Comparison of ENCODE assay signal across 25 cellular contexts in the genomic region with DNA sequence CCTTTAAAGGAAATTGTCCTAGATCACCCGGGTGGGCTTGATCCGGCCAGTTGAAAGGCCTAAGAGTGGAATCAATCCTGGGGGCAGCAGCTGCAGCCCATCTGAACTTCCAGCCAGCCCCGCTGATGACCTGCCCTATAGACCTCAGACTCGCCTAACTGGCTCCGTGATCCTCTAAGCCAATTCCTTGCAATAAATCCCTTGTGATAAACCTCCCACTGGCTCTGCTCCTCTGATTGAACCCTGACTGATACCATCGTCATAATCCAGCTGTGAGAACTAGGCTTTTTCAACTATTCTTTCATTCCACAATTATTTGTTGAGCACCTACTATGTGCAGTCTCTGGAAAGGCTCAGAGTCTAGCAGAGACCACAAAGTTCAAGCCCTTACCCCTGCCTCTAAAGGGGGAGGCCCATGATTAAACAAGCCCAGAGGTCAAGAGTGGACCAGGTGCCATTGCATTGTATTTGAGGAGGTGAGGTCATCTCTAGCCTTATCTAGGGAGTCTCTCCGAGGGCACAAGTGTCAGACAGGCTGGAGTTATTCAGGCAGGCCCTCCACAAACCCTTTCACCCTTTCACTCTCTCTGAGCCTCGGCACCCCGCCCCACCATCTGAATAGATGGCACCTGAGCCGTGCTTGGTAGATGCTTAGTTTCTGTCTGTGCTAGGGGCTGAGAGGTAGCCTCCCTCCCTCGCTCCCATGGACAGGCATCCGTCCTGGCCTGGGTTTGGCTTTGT. TPM values are rescaled to one million over a fixed set of nuclear protein-coding genes. Genes with fewer than 3 reads are reported as not detected.
DNase-seq lines count a peak whose midpoint lies in the region; ATAC-seq and TF ChIP-seq lines count a peak whose summit lies in the region.
"Had no signal": no experiment of that assay in that cellular context is flagged by ENCODE, and none has a peak within 500 bp of the region (broad histone marks: within the 10 kb centered on the region; RNA-seq: fewer than 3 reads in every experiment).

No MANE protein-coding gene starts in this region.

- DNase-seq in NCI-H82 (lab: John Stamatoyannopoulos, UW) (peak; percentile 19), NCI-H82 treated with DMSO at 0.1 percent for 48 hours (lab: John Stamatoyannopoulos, UW; ENCODE audit: unreplicated experiment) (no peak), osteoblast (ENCODE audit: insufficient read length, low spot score, missing footprints) (peak; percentile 58), testis (no peak), T-helper 2 cell (no peak), left lung (no peak), foreskin fibroblast (no peak)
- DNase-seq: ACHN, DMS53, GDM1, H7, NCI-H1092 treated with DMSO at 0.1 percent for 48 hours, NCI-H1436 treated with DMSO at 0.1 percent for 48 hours, NCI-H1930, NCI-H69 had no signal

- ATAC-seq in esophagus mucosa (peak; percentile 72), left lung (no peak)
- ATAC-seq: Right ventricle myocardium inferior had no signal

- H3K27me3 ChIP-seq in osteoblast (ENCODE audit: insufficient read depth, low read length): no peaks in the 10 kb centered on the region
- H3K27me3 ChIP-seq in testis: no peaks in the 10 kb centered on the region
- H3K27me3 ChIP-seq in left lung: no peaks in the 10 kb centered on the region

- 85 to 86% methylated on average over 10 to 12 of the region's 12 CpGs for WGBS in testis, 2 donors

- no peak overlapping the region for H3K27ac ChIP-seq in osteoblast (ENCODE audit: low read depth, low read length)
- H3K27ac ChIP-seq in testis: no peak overlapping the region
- H3K27ac ChIP-seq in left lung: no peak overlapping the region
- H3K27ac ChIP-seq: 22Rv1, C4-2B, HL-60, KMS-11 had no signal

- no peak for TF ChIP-seq CTCF in osteoblast (IDR thresholded peaks at IDR 0.05; ENCODE audit: extremely low read depth, low read depth, low read length)
- no peak for TF ChIP-seq CTCF in testis (IDR thresholded peaks at IDR 0.05)
- TF ChIP-seq CTCF in left lung (IDR thresholded peaks at IDR 0.05): no peak
- no peak for TF ChIP-seq CTCF in foreskin fibroblast (IDR thresholded peaks at IDR 0.05; ENCODE audit: low read depth, low read length)

- H3K36me3 ChIP-seq in osteoblast (ENCODE audit: insufficient read depth, low read length) (no peaks in the 10 kb centered on the region), testis (ENCODE audit: low read depth, missing control alignments) (no peaks in the 10 kb centered on the region), left lung (no peaks in the 10 kb centered on the region)

- no peaks in the 10 kb centered on the region for H3K9me3 ChIP-seq in osteoblast (ENCODE audit: low read depth, low read length)
- no peaks in the 10 kb centered on the region for H3K9me3 ChIP-seq in testis
- no peaks in the 10 kb centered on the region for H3K9me3 ChIP-seq in left lung

- no peak overlapping the region for H2AFZ ChIP-seq in osteoblast (ENCODE audit: low read length)

- H3K4me1 ChIP-seq in osteoblast (ENCODE audit: insufficient read depth, low read length): peaks cover 18% of the 10 kb centered on the region
- no peaks in the 10 kb centered on the region for H3K4me1 ChIP-seq in testis
- H3K4me1 ChIP-seq in left lung: no peaks in the 10 kb centered on the region

- H4K20me1 ChIP-seq in osteoblast (ENCODE audit: insufficient read depth, low read length): no peaks in the 10 kb centered on the region

- TF ChIP-seq POLR2A in testis (IDR thresholded peaks at IDR 0.05): no peak

- H3K79me2 ChIP-seq in osteoblast (ENCODE audit: insufficient read depth, low read length): no peaks in the 10 kb centered on the region

- H3K4me2 ChIP-seq in osteoblast (ENCODE audit: insufficient read depth, low read length): no peak overlapping the region
- H3K4me2 ChIP-seq: KMS-11 had no signal

- H3K4me3 ChIP-seq in osteoblast (ENCODE audit: insufficient read depth, low read length): no peak overlapping the region
- H3K4me3 ChIP-seq in testis: no peak overlapping the region
- H3K4me3 ChIP-seq in left lung: no peak overlapping the region
- no peak overlapping the region for H3K4me3 ChIP-seq in foreskin fibroblast (ENCODE audit: low read depth in 1 of 2, low read length in 2 of 2)

- intact Hi-C loops in testis (cut with DNase I; ENCODE audit: low total_unique reads): no loop called here
- intact Hi-C loops in left lung (cut with DNase I): no loop called here

RNA-seq across cellular contexts. Expression of a gene that starts 20.5 kb away (rescaled TPM):
- total RNA-seq in esophagus mucosa (6.4 TPM), osteoblast (1.2 and 1.8 TPM in 2 replicates), testis (under 1 TPM; 0.39 to 0.99 TPM), left lung (under 1 TPM; 0.08 to 0.67 TPM)
- polyA plus RNA-seq in testis (ENCODE audit: insufficient read depth, low read depth, low replicate concordance): 0.34 TPM
- total RNA-seq: CD8-positive, alpha-beta memory T cell; HT-29; NCI-H460; Right ventricle myocardium inferior; SK-MEL-5 had no signal
- polyA plus RNA-seq: CD8-positive, alpha-beta memory T cell had no signal

RNA-seq across cellular contexts. Expression of a gene that starts 32.9 kb away (rescaled TPM):
- total RNA-seq in esophagus mucosa (0.80 TPM), osteoblast (21.2 and 44.5 TPM in 2 replicates), testis (10 to 100 TPM in 1 of 2 donors, 1 to 10 TPM in 1; 2.0 to 10.2 TPM), left lung (10 to 100 TPM in 1 of 2 donors, 1 to 10 TPM in 1; 4.3 to 18.4 TPM)
- polyA plus RNA-seq in testis (ENCODE audit: insufficient read depth, low read depth, low replicate concordance): 21.9 TPM
- total RNA-seq: CD8-positive, alpha-beta memory T cell; HT-29; SK-MEL-5 had no signal
- polyA plus RNA-seq: CD8-positive, alpha-beta memory T cell had no signal

Comparison
In these comparisons a context has a peak if more than half of its experiments do, and no peak if none do; other contexts are left out.
1. DNase-seq: peak in NCI-H82 (single experiment) and osteoblast (single experiment); none in NCI-H82 treated with DMSO at 0.1 percent for 48 hours (single experiment), testis (single experiment), T-helper 2 cell (0 of 5), left lung (0 of 2) and foreskin fibroblast (0 of 2).